Comparison of ENCODE assay signal across 1 cellular context in the genomic region with DNA sequence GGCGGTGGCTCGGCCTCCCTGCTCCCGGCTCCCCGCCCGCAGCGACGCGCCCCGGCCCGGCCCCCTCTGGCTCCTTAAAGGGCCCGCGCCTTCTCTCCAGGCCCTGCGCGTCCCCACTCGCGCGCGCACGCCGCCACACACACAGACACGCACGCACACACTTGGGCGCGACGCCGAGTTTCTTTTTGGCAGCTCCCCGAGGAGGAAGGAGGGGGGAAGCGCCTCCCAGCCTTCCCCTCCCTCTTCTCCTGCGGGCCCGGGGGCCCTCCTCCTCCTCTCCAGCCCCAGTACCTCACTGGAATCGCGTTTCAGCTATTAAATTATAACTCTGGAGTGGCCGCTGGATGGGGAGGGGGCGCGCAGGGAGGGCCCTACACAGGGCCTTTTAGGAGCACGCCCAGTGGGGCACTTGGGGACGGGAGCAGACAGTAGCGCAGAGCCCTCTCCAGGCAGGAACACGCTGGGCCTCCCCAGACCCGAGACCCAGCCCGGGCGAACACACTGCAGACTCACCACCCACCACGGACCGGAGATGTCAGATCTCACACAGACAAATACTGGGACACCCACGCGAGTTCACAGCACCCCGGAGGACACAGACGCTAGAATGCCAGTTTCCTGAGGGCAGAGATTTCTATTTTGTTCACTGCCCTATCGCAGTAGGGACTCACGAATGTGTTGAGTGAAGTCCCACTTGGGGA.
TF ChIP-seq lines count a peak whose summit lies in the region.

No MANE protein-coding gene starts in this region.

TF ChIP-seq in K562, 482 proteins besides CTCF, POLR2A, EP300 and RAD21 (continued from another document):
- TF ChIP-seq, protein P1, sequence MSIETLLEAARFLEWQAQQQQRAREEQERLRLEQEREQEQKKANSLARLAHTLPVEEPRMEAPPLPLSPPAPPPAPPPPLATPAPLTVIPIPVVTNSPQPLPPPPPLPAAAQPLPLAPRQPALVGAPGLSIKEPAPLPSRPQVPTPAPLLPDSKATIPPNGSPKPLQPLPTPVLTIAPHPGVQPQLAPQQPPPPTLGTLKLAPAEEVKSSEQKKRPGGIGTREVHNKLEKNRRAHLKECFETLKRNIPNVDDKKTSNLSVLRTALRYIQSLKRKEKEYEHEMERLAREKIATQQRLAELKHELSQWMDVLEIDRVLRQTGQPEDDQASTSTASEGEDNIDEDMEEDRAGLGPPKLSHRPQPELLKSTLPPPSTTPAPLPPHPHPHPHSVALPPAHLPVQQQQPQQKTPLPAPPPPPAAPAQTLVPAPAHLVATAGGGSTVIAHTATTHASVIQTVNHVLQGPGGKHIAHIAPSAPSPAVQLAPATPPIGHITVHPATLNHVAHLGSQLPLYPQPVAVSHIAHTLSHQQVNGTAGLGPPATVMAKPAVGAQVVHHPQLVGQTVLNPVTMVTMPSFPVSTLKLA (conservative IDR thresholded peaks at IDR 0.05) = peak in 1 of 2 experiments; percentile 25; a peak in 1 of 4 replicates
- TF ChIP-seq, protein P2, sequence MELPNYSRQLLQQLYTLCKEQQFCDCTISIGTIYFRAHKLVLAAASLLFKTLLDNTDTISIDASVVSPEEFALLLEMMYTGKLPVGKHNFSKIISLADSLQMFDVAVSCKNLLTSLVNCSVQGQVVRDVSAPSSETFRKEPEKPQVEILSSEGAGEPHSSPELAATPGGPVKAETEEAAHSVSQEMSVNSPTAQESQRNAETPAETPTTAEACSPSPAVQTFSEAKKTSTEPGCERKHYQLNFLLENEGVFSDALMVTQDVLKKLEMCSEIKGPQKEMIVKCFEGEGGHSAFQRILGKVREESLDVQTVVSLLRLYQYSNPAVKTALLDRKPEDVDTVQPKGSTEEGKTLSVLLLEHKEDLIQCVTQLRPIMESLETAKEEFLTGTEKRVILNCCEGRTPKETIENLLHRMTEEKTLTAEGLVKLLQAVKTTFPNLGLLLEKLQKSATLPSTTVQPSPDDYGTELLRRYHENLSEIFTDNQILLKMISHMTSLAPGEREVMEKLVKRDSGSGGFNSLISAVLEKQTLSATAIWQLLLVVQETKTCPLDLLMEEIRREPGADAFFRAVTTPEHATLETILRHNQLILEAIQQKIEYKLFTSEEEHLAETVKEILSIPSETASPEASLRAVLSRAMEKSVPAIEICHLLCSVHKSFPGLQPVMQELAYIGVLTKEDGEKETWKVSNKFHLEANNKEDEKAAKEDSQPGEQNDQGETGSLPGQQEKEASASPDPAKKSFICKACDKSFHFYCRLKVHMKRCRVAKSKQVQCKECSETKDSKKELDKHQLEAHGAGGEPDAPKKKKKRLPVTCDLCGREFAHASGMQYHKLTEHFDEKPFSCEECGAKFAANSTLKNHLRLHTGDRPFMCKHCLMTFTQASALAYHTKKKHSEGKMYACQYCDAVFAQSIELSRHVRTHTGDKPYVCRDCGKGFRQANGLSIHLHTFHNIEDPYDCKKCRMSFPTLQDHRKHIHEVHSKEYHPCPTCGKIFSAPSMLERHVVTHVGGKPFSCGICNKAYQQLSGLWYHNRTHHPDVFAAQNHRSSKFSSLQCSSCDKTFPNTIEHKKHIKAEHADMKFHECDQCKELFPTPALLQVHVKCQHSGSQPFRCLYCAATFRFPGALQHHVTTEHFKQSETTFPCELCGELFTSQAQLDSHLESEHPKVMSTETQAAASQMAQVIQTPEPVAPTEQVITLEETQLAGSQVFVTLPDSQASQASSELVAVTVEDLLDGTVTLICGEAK (IDR thresholded peaks at IDR 0.05) = peak; percentile 16; the same call in 1 of the 2 replicates
- TF ChIP-seq, protein P2 (CRISPR knock-in tag; IDR thresholded peaks at IDR 0.05) = no peak
- TF ChIP-seq SMAD4 (CRISPR knock-in tag; conservative IDR thresholded peaks at IDR 0.05) (no peak; the same call in 1 of the 2 replicates), NFIC (IDR thresholded peaks at IDR 0.05) (peak; percentile 34; the same call in 1 of the 2 replicates), NRF1 (conservative IDR thresholded peaks at IDR 0.05 in 1 of 2, IDR thresholded peaks at IDR 0.05 in 1 of 2) (peak; percentile 65 to 71), STAT5B (CRISPR knock-in tag; IDR thresholded peaks at IDR 0.05) (no peak), MCM3 (IDR thresholded peaks at IDR 0.05) (no peak), SAFB (IDR thresholded peaks at IDR 0.05; ENCODE audit: borderline replicate concordance, low read depth, low read length) (peak; percentile 83), PHTF2 (CRISPR knock-in tag; IDR thresholded peaks at IDR 0.05) (no peak), EP400 (IDR thresholded peaks at IDR 0.05) (no peak), PHB2 (IDR thresholded peaks at IDR 0.05; ENCODE audit: low read depth) (no peak), IRF2 (CRISPR knock-in tag; IDR thresholded peaks at IDR 0.05) (0 out of 2 replicates have a peak, but pooled peaks have one; percentile 44), NR1H2 (CRISPR knock-in tag; IDR thresholded peaks at IDR 0.05) (no peak), L3MBTL2 (IDR thresholded peaks at IDR 0.05) (peak; percentile 47), NFE2L1 (tag; IDR thresholded peaks at IDR 0.05; ENCODE audit: borderline replicate concordance, low read depth) (no peak), GATAD2A (IDR thresholded peaks at IDR 0.05) (0 out of 2 replicates have a peak, but pooled peaks have one; percentile 8)
- TF ChIP-seq, protein P3, sequence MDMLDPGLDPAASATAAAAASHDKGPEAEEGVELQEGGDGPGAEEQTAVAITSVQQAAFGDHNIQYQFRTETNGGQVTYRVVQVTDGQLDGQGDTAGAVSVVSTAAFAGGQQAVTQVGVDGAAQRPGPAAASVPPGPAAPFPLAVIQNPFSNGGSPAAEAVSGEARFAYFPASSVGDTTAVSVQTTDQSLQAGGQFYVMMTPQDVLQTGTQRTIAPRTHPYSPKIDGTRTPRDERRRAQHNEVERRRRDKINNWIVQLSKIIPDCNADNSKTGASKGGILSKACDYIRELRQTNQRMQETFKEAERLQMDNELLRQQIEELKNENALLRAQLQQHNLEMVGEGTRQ (CRISPR knock-in tag; IDR thresholded peaks at IDR 0.05) = no peak
- TF ChIP-seq, protein P4, sequence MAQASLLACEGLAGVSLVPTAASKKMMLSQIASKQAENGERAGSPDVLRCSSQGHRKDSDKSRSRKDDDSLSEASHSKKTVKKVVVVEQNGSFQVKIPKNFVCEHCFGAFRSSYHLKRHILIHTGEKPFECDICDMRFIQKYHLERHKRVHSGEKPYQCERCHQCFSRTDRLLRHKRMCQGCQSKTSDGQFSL (CRISPR knock-in tag; IDR thresholded peaks at IDR 0.05) = peak; percentile 67
- TF ChIP-seq, protein P4 (tag; IDR thresholded peaks at IDR 0.05) = no peak
- TF ChIP-seq, protein P5, sequence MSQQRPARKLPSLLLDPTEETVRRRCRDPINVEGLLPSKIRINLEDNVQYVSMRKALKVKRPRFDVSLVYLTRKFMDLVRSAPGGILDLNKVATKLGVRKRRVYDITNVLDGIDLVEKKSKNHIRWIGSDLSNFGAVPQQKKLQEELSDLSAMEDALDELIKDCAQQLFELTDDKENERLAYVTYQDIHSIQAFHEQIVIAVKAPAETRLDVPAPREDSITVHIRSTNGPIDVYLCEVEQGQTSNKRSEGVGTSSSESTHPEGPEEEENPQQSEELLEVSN (IDR thresholded peaks at IDR 0.05; ENCODE audit: borderline replicate concordance in 1 of 2, extremely low read depth in 1 of 2, insufficient read depth in 1 of 2, insufficient read length in 1 of 2, low read depth in 1 of 2, low read length in 1 of 2, poor library complexity in 1 of 2, severe bottlenecking in 1 of 2) = peak in 1 of 2 experiments; percentile 33
- TF ChIP-seq, protein P6, sequence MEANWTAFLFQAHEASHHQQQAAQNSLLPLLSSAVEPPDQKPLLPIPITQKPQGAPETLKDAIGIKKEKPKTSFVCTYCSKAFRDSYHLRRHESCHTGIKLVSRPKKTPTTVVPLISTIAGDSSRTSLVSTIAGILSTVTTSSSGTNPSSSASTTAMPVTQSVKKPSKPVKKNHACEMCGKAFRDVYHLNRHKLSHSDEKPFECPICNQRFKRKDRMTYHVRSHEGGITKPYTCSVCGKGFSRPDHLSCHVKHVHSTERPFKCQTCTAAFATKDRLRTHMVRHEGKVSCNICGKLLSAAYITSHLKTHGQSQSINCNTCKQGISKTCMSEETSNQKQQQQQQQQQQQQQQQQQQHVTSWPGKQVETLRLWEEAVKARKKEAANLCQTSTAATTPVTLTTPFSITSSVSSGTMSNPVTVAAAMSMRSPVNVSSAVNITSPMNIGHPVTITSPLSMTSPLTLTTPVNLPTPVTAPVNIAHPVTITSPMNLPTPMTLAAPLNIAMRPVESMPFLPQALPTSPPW (CRISPR knock-in tag; IDR thresholded peaks at IDR 0.05) = peak; percentile 87
- TF ChIP-seq, protein P7, sequence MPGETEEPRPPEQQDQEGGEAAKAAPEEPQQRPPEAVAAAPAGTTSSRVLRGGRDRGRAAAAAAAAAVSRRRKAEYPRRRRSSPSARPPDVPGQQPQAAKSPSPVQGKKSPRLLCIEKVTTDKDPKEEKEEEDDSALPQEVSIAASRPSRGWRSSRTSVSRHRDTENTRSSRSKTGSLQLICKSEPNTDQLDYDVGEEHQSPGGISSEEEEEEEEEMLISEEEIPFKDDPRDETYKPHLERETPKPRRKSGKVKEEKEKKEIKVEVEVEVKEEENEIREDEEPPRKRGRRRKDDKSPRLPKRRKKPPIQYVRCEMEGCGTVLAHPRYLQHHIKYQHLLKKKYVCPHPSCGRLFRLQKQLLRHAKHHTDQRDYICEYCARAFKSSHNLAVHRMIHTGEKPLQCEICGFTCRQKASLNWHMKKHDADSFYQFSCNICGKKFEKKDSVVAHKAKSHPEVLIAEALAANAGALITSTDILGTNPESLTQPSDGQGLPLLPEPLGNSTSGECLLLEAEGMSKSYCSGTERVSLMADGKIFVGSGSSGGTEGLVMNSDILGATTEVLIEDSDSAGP (CRISPR knock-in tag; IDR thresholded peaks at IDR 0.05) = peak; percentile 98
- TF ChIP-seq, protein P8, sequence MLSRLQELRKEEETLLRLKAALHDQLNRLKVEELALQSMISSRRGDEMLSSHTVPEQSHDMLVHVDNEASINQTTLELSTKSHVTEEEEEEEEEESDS (CRISPR knock-in tag; IDR thresholded peaks at IDR 0.05) = no peak
- TF ChIP-seq, protein P9, sequence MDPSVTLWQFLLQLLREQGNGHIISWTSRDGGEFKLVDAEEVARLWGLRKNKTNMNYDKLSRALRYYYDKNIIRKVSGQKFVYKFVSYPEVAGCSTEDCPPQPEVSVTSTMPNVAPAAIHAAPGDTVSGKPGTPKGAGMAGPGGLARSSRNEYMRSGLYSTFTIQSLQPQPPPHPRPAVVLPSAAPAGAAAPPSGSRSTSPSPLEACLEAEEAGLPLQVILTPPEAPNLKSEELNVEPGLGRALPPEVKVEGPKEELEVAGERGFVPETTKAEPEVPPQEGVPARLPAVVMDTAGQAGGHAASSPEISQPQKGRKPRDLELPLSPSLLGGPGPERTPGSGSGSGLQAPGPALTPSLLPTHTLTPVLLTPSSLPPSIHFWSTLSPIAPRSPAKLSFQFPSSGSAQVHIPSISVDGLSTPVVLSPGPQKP (CRISPR knock-in tag; IDR thresholded peaks at IDR 0.05) = no peak
